ENCODE assay signal across 25 cellular contexts in the genomic region with DNA sequence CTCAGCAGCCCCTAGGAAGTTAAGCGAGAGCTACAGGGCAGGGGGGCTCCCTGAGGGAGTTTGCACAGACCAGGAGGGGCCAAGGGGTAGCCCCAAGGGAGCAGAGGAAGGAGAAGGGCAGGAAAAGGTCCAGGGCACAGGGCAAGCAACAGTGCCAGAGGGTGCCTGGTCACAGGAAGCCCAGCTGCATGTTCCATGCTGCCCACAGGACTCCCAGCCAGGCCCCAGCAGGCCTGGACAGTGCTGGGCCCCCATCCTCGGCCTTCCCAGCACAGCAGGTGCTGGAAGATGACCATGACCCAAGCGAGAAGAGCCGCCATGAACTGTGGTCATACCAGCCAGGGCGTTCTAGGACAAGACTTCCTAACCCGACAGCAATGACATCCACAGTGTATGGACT. TPM values are rescaled to one million over a fixed set of nuclear protein-coding genes. Genes with fewer than 3 reads are reported as not detected.
DNase-seq lines count a peak whose midpoint lies in the region; ATAC-seq and TF ChIP-seq lines count a peak whose summit lies in the region.
"Had no signal": no experiment of that assay in that cellular context is flagged by ENCODE, and none has a peak within 500 bp of the region (broad histone marks: within the 10 kb centered on the region; RNA-seq: fewer than 3 reads in every experiment).

No MANE protein-coding gene starts in this region.

- H3K14ac ChIP-seq in trophoblast cell (ENCODE audit: low read length), result no peak overlapping the region

- no peaks in the 10 kb centered on the region for H3K9me3 ChIP-seq in heart right ventricle
- H3K9me3 ChIP-seq in right cardiac atrium (ENCODE audit: control insufficient read depth, low read length), result no peaks in the 10 kb centered on the region
- H3K9me3 ChIP-seq in ascending aorta, result no peaks in the 10 kb centered on the region
- H3K9me3 ChIP-seq in mesodermal cell (ENCODE audit: control insufficient read depth, low read length), result no peaks in the 10 kb centered on the region
- H3K9me3 ChIP-seq in tibial artery, result no peaks in the 10 kb centered on the region
- H3K9me3 ChIP-seq in trophoblast cell (ENCODE audit: insufficient read depth, low read depth, low read length), result no peaks in the 10 kb centered on the region
- H3K9me3 ChIP-seq: ovary, vagina had no signal

- no peak overlapping the region for H2BK120ac ChIP-seq in trophoblast cell (ENCODE audit: insufficient read depth, low read length, poor library complexity)

- no peak for ATAC-seq in heart right ventricle
- no peak for ATAC-seq in right cardiac atrium
- ATAC-seq in HG03135 (IDR thresholded peaks at IDR 0.05; ENCODE audit: unreplicated experiment), result no peak

- no peak overlapping the region for H4K91ac ChIP-seq in trophoblast cell (ENCODE audit: low read depth, low read length)

- no peak overlapping the region for H3K4me2 ChIP-seq in trophoblast cell (ENCODE audit: low read length)

- H2AK5ac ChIP-seq in trophoblast cell (ENCODE audit: low read length), result no peak overlapping the region

- H3K79me2 ChIP-seq in trophoblast cell (ENCODE audit: control insufficient read depth, insufficient read depth, low read length, poor library complexity), result no peaks in the 10 kb centered on the region

- no peak overlapping the region for H2BK5ac ChIP-seq in trophoblast cell (ENCODE audit: low read depth, low read length, poor library complexity)

- H3K27me3 ChIP-seq in heart right ventricle, result no peaks in the 10 kb centered on the region
- H3K27me3 ChIP-seq in right cardiac atrium (ENCODE audit: control insufficient read depth, insufficient read depth), result no peaks in the 10 kb centered on the region
- no peaks in the 10 kb centered on the region for H3K27me3 ChIP-seq in ascending aorta
- H3K27me3 ChIP-seq in tibial artery, result no peaks in the 10 kb centered on the region
- H3K27me3 ChIP-seq in trophoblast cell (ENCODE audit: insufficient read depth, low read length), result no peaks in the 10 kb centered on the region
- H3K27me3 ChIP-seq: ovary, vagina had no signal

- H3K4ac ChIP-seq in trophoblast cell (ENCODE audit: low read depth, low read length), result no peak overlapping the region

- H2AFZ ChIP-seq in trophoblast cell (ENCODE audit: insufficient read depth, low read length, poor library complexity), result no peak overlapping the region
- H2AFZ ChIP-seq: GM23248 had no signal

- H4K8ac ChIP-seq in trophoblast cell (ENCODE audit: low read depth, low read length), result no peak overlapping the region

- H2BK12ac ChIP-seq in trophoblast cell (ENCODE audit: low read length), result no peak overlapping the region

- intact Hi-C loops in heart right ventricle (cut with DNase I), result no loop called here
- intact Hi-C loops in right cardiac atrium (cut with DNase I), result no loop called here
- intact Hi-C loops in ascending aorta (cut with DNase I), result loop anchor here (5.0 kb wide), 1 partner anchor 39 kb away; a partner anchor contains a TSS
- intact Hi-C loops in tibial artery (cut with DNase I; ENCODE audit: low total_unique reads), result no loop called here

- no peak overlapping the region for H3K23ac ChIP-seq in trophoblast cell (ENCODE audit: low read length)

- H4K12ac ChIP-seq in trophoblast cell (ENCODE audit: low read depth, low read length), result no peak overlapping the region

- WGBS in heart right ventricle, 2 donors, result 86 to 89% methylated on average over 6 of the region's 6 CpGs
- WGBS in right cardiac atrium, result 92% methylated on average over 6 of the region's 6 CpGs
- 85 to 90% methylated on average over 5 to 6 of the region's 6 CpGs for WGBS in mesodermal cell (ENCODE audit: insufficient coverage in 2 of 2), 2 experiments
- WGBS in trophoblast cell (ENCODE audit: extremely low coverage, insufficient coverage, insufficient read length), result no CpG with 5 or more reads among the region's 6 CpGs

- peaks cover 24 to 85% (median 68%) of the 10 kb centered on the region in 9 donors for H3K4me1 ChIP-seq in heart right ventricle
- H3K4me1 ChIP-seq in right cardiac atrium (ENCODE audit: control insufficient read depth, insufficient read depth, low read length), result peaks cover 7% of the 10 kb centered on the region
- peaks cover 18 to 61% of the 10 kb centered on the region in 2 donors for H3K4me1 ChIP-seq in ascending aorta
- no peaks in the 10 kb centered on the region for H3K4me1 ChIP-seq in mesodermal cell (ENCODE audit: control insufficient read depth, insufficient read depth, low read length, poor library complexity, severe bottlenecking)
- peaks cover 0 to 97% (median 85%) of the 10 kb centered on the region in 4 donors for H3K4me1 ChIP-seq in tibial artery
- H3K4me1 ChIP-seq in trophoblast cell (ENCODE audit: control insufficient read depth in 1 of 2, insufficient read depth in 2 of 2, low read length in 2 of 2), result no peaks in the 10 kb centered on the region

- DNase-seq in heart right ventricle (no peak), right cardiac atrium (no peak), ascending aorta (ENCODE audit: low spot score in 2 of 2) (no peak), tibial artery (no peak), HuH-7 (ENCODE audit: low spot score) (no peak), trophoblast cell (no peak)
- DNase-seq: activated CD4-positive, alpha-beta T cell treated with anti-CD3 and anti-CD28 coated beads for 4 hours; activated CD8-positive, alpha-beta memory T cell treated with anti-CD3 and anti-CD28 coated beads, Interleukin-2, amount 10 ng/mL, durations not matched to agents 7 days and 5 days; cerebellar nuclear complex; GM23248; HFFc6; mesendoderm; naive thymus-derived CD8-positive, alpha-beta T cell; NCI-H1092; NCI-H187 treated with DMSO at 0.1 percent for 48 hours; NCI-H2227 treated with DMSO at 0.1 percent for 48 hours; ovary; SHP77 had no signal

- no peak overlapping the region for H3K18ac ChIP-seq in trophoblast cell (ENCODE audit: low read length)

- TF ChIP-seq CTCF in heart right ventricle (IDR thresholded peaks at IDR 0.05), result no peak
- no peak for TF ChIP-seq CTCF in ascending aorta (IDR thresholded peaks at IDR 0.05)
- TF ChIP-seq CTCF in tibial artery (IDR thresholded peaks at IDR 0.05), result no peak

- H3K4me3 ChIP-seq in heart right ventricle (no peak overlapping the region), right cardiac atrium (ENCODE audit: low read length) (no peak overlapping the region), ascending aorta (peak overlapping the region; percentile 8 to 26), mesodermal cell (ENCODE audit: extremely low read depth, insufficient read depth, low read length, poor library complexity, severe bottlenecking) (no peak overlapping the region), tibial artery (peak overlapping the region in 1 of 2 donors; percentile 14), trophoblast cell (ENCODE audit: low read depth, low read length) (no peak overlapping the region)
- H3K4me3 ChIP-seq: GM23248, ovary, vagina had no signal

- H3K36me3 ChIP-seq in heart right ventricle (peaks cover 0 to 100% (median 67%) of the 10 kb centered on the region in 9 donors), ascending aorta (peaks cover 65 to 74% of the 10 kb centered on the region in 2 donors), mesodermal cell (ENCODE audit: control insufficient read depth, insufficient read depth, low read length) (peaks cover 79% of the 10 kb centered on the region), tibial artery (peaks cover 72 to 96% (median 95%) of the 10 kb centered on the region in 3 donors), trophoblast cell (ENCODE audit: control insufficient read depth in 1 of 2, insufficient read depth in 2 of 2, low read length in 2 of 2) (peaks cover 85 to 88% of the 10 kb centered on the region in 2 experiments)
- H3K36me3 ChIP-seq: ovary had no signal

- H3K27ac ChIP-seq in heart right ventricle (peak overlapping the region in 9 of 10 donors; percentile 8 to 62 (median 34)), right cardiac atrium (ENCODE audit: low read length) (no peak overlapping the region), ascending aorta (peak overlapping the region; percentile 82 to 86), mesodermal cell (ENCODE audit: low read depth, low read length, severe bottlenecking) (peak overlapping the region; percentile 23), tibial artery (peak overlapping the region; percentile 86), trophoblast cell (ENCODE audit: low read depth, low read length) (no peak overlapping the region)
- H3K27ac ChIP-seq: C4-2B, GM23248, ovary, vagina had no signal

- H3K79me1 ChIP-seq in trophoblast cell (ENCODE audit: low read length), result no peaks in the 10 kb centered on the region

- H3K9ac ChIP-seq in trophoblast cell (ENCODE audit: low read length), result no peak overlapping the region
- H3K9ac ChIP-seq: GM23248 had no signal

RNA-seq across cellular contexts. Expression of a gene that starts 11.0 kb away (rescaled TPM):
- 10 to 100 TPM; 49.5 to 93.3 (median 70.4) TPM for total RNA-seq in heart right ventricle
- 10 to 100 TPM; 20.4 to 22.3 TPM for polyA plus RNA-seq in heart right ventricle
- total RNA-seq in right cardiac atrium, result 10 to 100 TPM; 54.9 to 71.3 (median 65.9) TPM
- 57.7 TPM for polyA plus RNA-seq in right cardiac atrium
- total RNA-seq in ascending aorta, result 147 TPM
- polyA plus RNA-seq in mesodermal cell (2013, experiment 1 of 2), result 7.8 TPM
- polyA plus RNA-seq in mesodermal cell (2013, experiment 2 of 2), result 7.7 TPM
- 19.6 and 22.5 TPM in 2 replicates for polyA plus RNA-seq in trophoblast cell (2013)

RNA-seq across cellular contexts. Expression of a gene that starts 11.8 kb away (rescaled TPM):
- total RNA-seq in heart right ventricle, result 10 to 100 TPM in 6 of 10 donors, 1 to 10 TPM in 4; 7.3 to 16.6 (median 11.0) TPM
- 10 to 100 TPM; 18.3 to 41.5 TPM for polyA plus RNA-seq in heart right ventricle
- 10 to 100 TPM; 11.3 to 18.4 (median 15.0) TPM for total RNA-seq in right cardiac atrium
- 14.7 TPM for polyA plus RNA-seq in right cardiac atrium
- 106 TPM for total RNA-seq in ascending aorta
- polyA plus RNA-seq in mesodermal cell (2013, experiment 1 of 2), result 20.0 TPM
- 18.6 TPM for polyA plus RNA-seq in mesodermal cell (2013, experiment 2 of 2)
- polyA plus RNA-seq in trophoblast cell (2013), result 11.5 and 14.1 TPM in 2 replicates

RNA-seq across cellular contexts. Expression of a gene that starts 21.9 kb away (rescaled TPM):
- total RNA-seq in heart right ventricle (10 to 100 TPM in 1 of 10 donors, 1 to 10 TPM in 9; 5.9 to 12.2 (median 8.0) TPM), right cardiac atrium (1 to 10 TPM; 6.4 to 9.7 (median 7.9) TPM), ascending aorta (1.5 TPM)
- polyA plus RNA-seq in heart right ventricle (1 to 10 TPM; 3.7 to 5.2 TPM), right cardiac atrium (4.8 TPM)
- polyA plus RNA-seq in mesodermal cell (2013, experiment 1 of 2), result 26.7 TPM
- polyA plus RNA-seq in mesodermal cell (2013, experiment 2 of 2), result 22.6 TPM
- polyA plus RNA-seq in trophoblast cell (2013), result 29.3 and 29.7 TPM in 2 replicates

RNA-seq across cellular contexts. Expression of a gene that starts 33.0 kb away (rescaled TPM):
- total RNA-seq in heart right ventricle (10 to 100 TPM in 7 of 10 donors, 1 to 10 TPM in 3; 6.8 to 16.7 (median 11.2) TPM), right cardiac atrium (10 to 100 TPM; 10.2 to 17.9 (median 14.3) TPM), ascending aorta (9.3 TPM)
- polyA plus RNA-seq in heart right ventricle (10 to 100 TPM; 24.6 to 27.6 TPM), right cardiac atrium (20.8 TPM)
- 24.1 TPM for polyA plus RNA-seq in mesodermal cell (2013, experiment 1 of 2)
- polyA plus RNA-seq in mesodermal cell (2013, experiment 2 of 2), result 21.9 TPM
- polyA plus RNA-seq in trophoblast cell (2013), result 17.9 and 19.6 TPM in 2 replicates

RNA-seq across cellular contexts. Expression of a gene that starts 36.5 kb away (rescaled TPM):
- total RNA-seq in heart right ventricle (not detected), right cardiac atrium (not detected), ascending aorta (not detected)
- polyA plus RNA-seq in heart right ventricle (not detected), right cardiac atrium (not detected)
- not detected for polyA plus RNA-seq in mesodermal cell (2013, experiment 1 of 2)
- 0.15 TPM for polyA plus RNA-seq in mesodermal cell (2013, experiment 2 of 2)
- polyA plus RNA-seq in trophoblast cell (2013), result not detected in 2 replicates
- total RNA-seq: activated CD8-positive, alpha-beta memory T cell treated with anti-CD3 and anti-CD28 coated beads, Interleukin-2, amount 10 ng/mL, durations not matched to agents 7 days and 5 days; astrocyte; glomerular endothelial cell; GM23248; HFFc6; naive thymus-derived CD8-positive, alpha-beta T cell; sciatic nerve; vagina had no signal
- polyA plus RNA-seq: GM23248 had no signal

Comparison
In these comparisons a context has a peak if more than half of its experiments do, and no peak if none do; other contexts are left out.
1. H3K27ac ChIP-seq: peak in heart right ventricle (9 of 10), ascending aorta (2 of 2), mesodermal cell (single experiment) and tibial artery (2 of 2); none in right cardiac atrium (single experiment) and trophoblast cell (single experiment).
2. H3K4me3 ChIP-seq: peak in ascending aorta (2 of 2); none in heart right ventricle (0 of 10), right cardiac atrium (single experiment), mesodermal cell (single experiment) and trophoblast cell (single experiment).